Comparison of ENCODE assay signal across 1 cellular context in the genomic region with DNA sequence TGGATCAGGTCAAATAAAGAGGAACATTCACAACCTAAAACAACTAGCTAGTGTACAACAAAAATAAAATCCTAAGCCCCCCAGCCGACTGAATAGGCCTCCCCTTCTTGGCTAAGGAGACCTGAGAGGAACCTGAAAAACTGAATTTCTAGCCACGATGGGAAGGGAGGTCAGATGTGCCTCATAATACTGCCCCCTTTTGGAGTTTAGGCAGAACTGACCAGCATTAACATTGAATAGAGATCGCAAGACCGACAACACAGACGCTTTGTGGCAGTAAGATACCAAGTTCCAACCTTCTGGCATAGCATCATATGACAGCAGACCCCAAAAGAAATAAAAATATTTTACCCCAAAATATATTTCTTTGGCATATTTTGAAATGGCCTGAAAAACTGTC.
TF ChIP-seq lines count a peak whose summit lies in the region.

No MANE protein-coding gene starts in this region.

TF ChIP-seq in GM23338, 12 proteins besides CTCF, POLR2A, EP300 and RAD21 (continued from another document):
- TF ChIP-seq ZNF462 (CRISPR knock-in tag; IDR thresholded peaks at IDR 0.05), result no peak
- no peak for TF ChIP-seq JUNB (IDR thresholded peaks at IDR 0.05; ENCODE audit: unreplicated experiment)
- TF ChIP-seq EZH2 (IDR thresholded peaks at IDR 0.05; ENCODE audit: low read depth, unreplicated experiment), result no peak
- TF ChIP-seq POLR2AphosphoS5 (IDR thresholded peaks at IDR 0.05; ENCODE audit: low read depth), result no peak
- no peak for TF ChIP-seq ZNF114 (CRISPR knock-in tag; IDR thresholded peaks at IDR 0.05)
- no peak for TF ChIP-seq CREB1 (CRISPR knock-in tag; IDR thresholded peaks at IDR 0.05; ENCODE audit: low read depth)
- no peak for TF ChIP-seq EZH2phosphoT487 (IDR thresholded peaks at IDR 0.05; ENCODE audit: unreplicated experiment)
- TF ChIP-seq NANOG (IDR thresholded peaks at IDR 0.05; ENCODE audit: borderline replicate concordance), result no peak
- TF ChIP-seq REST (IDR thresholded peaks at IDR 0.05; ENCODE audit: unreplicated experiment), result no peak
- TF ChIP-seq STAT1 (IDR thresholded peaks at IDR 0.05; ENCODE audit: unreplicated experiment), result no peak
- TF ChIP-seq ZNF331 (CRISPR knock-in tag; IDR thresholded peaks at IDR 0.05; ENCODE audit: low read depth), result no peak
